16 cellular contexts compared by ENCODE assay signal in genomic region chr9:133653638-133654037, GRCh38.
"Had no signal": no experiment of that assay in that cellular context is flagged by ENCODE, and none has a peak within 500 bp of the region (broad histone marks: within the 10 kb centered on the region; RNA-seq: fewer than 3 reads in every experiment).

No MANE protein-coding gene starts in this region.

- DNase-seq: effector CD4-positive, alpha-beta T cell; endodermal cell; erythroblast; foreskin melanocyte; head of caudate nucleus; hippocampal formation; left colon; left ventricle myocardium superior; mesenchymal stem cell; naive B cell; nephron progenitor cell; posterior cingulate gyrus; sigmoid colon; stimulated activated naive CD8-positive, alpha-beta T cell treated with anti-CD3 and anti-CD28 coated beads, Interleukin-15, Interleukin-2, amounts not matched to agents 100 U/mL and 50 U/mL, for 24 hours; thyroid gland had no signal

- H3K4me3 Mint-ChIP-seq: endodermal cell, nephron progenitor cell, type B pancreatic cell had no signal

- H3K9me3 Mint-ChIP-seq: endodermal cell, naive B cell, nephron progenitor cell, type B pancreatic cell had no signal

- ATAC-seq: left colon; left ventricle myocardium superior; stimulated activated naive CD8-positive, alpha-beta T cell treated with anti-CD3 and anti-CD28 coated beads, Interleukin-15, Interleukin-2, amounts not matched to agents 100 U/mL and 50 U/mL, for 24 hours had no signal

- H3K4me1 Mint-ChIP-seq: naive B cell had no signal

- H3K36me3 Mint-ChIP-seq: naive B cell, type B pancreatic cell had no signal

- H3K27ac Mint-ChIP-seq: endodermal cell, naive B cell, nephron progenitor cell, type B pancreatic cell had no signal
